8 cellular contexts compared by ENCODE assay signal in genomic region chr3:128845119-128845518, GRCh38. TPM values are rescaled to one million over a fixed set of nuclear protein-coding genes. Genes with fewer than 3 reads are reported as not detected.
DNase-seq lines count a peak whose midpoint lies in the region; FAIRE-seq and TF ChIP-seq lines count a peak whose summit lies in the region.

No MANE protein-coding gene starts in this region.

- H3K4me3 Mint-ChIP-seq in activated T-cell treated with anti-CD3 and anti-CD28 coated beads, Interleukin-2, amount 50 U/mL, for 24 hours, result peak overlapping the region; percentile 27
- peak overlapping the region; percentile 66 for H3K4me3 Mint-ChIP-seq in endothelial cell (ENCODE audit: unreplicated experiment)
- peak overlapping the region; percentile 48 for H3K4me3 Mint-ChIP-seq in stimulated activated naive CD8-positive, alpha-beta T cell treated with anti-CD3 and anti-CD28 coated beads, Interleukin-15, Interleukin-2, amounts not matched to agents 100 ng/mL and 50 ng/mL, for 24 hours

- no peaks in the 10 kb centered on the region for H3K9me3 Mint-ChIP-seq in activated T-cell treated with anti-CD3 and anti-CD28 coated beads, Interleukin-2, amount 50 U/mL, for 24 hours
- no peaks in the 10 kb centered on the region for H3K9me3 Mint-ChIP-seq in endothelial cell (ENCODE audit: unreplicated experiment)
- no peaks in the 10 kb centered on the region for H3K9me3 Mint-ChIP-seq in stimulated activated naive CD8-positive, alpha-beta T cell treated with anti-CD3 and anti-CD28 coated beads, Interleukin-15, Interleukin-2, amounts not matched to agents 100 ng/mL and 50 ng/mL, for 24 hours

- H3K4me1 Mint-ChIP-seq in activated T-cell treated with anti-CD3 and anti-CD28 coated beads, Interleukin-2, amount 50 U/mL, for 24 hours (ENCODE audit: low read depth), result peaks cover 20% of the 10 kb centered on the region
- peaks cover 16% of the 10 kb centered on the region for H3K4me1 Mint-ChIP-seq in endothelial cell (ENCODE audit: unreplicated experiment)
- peaks cover 21% of the 10 kb centered on the region for H3K4me1 Mint-ChIP-seq in stimulated activated naive CD8-positive, alpha-beta T cell treated with anti-CD3 and anti-CD28 coated beads, Interleukin-15, Interleukin-2, amounts not matched to agents 100 ng/mL and 50 ng/mL, for 24 hours (ENCODE audit: low read depth)

- no peaks in the 10 kb centered on the region for H3K27me3 Mint-ChIP-seq in activated T-cell treated with anti-CD3 and anti-CD28 coated beads, Interleukin-2, amount 50 U/mL, for 24 hours
- no peaks in the 10 kb centered on the region for H3K27me3 Mint-ChIP-seq in endothelial cell (ENCODE audit: unreplicated experiment)
- H3K27me3 Mint-ChIP-seq in stimulated activated naive CD8-positive, alpha-beta T cell treated with anti-CD3 and anti-CD28 coated beads, Interleukin-15, Interleukin-2, amounts not matched to agents 100 ng/mL and 50 ng/mL, for 24 hours, result no peaks in the 10 kb centered on the region

- H3K36me3 Mint-ChIP-seq in activated T-cell treated with anti-CD3 and anti-CD28 coated beads, Interleukin-2, amount 50 U/mL, for 24 hours (ENCODE audit: low read depth), result no peaks in the 10 kb centered on the region
- H3K36me3 Mint-ChIP-seq in endothelial cell (ENCODE audit: low read depth, unreplicated experiment), result peaks cover 10% of the 10 kb centered on the region
- H3K36me3 Mint-ChIP-seq in stimulated activated naive CD8-positive, alpha-beta T cell treated with anti-CD3 and anti-CD28 coated beads, Interleukin-15, Interleukin-2, amounts not matched to agents 100 ng/mL and 50 ng/mL, for 24 hours (ENCODE audit: low read depth), result no peaks in the 10 kb centered on the region

- FAIRE-seq in H54 (lab: Jason Lieb, UNC), result no peak

- DNase-seq in activated T-cell treated with anti-CD3 and anti-CD28 coated beads, Interleukin-2, amount 50 U/mL, for 24 hours, result no peak
- no peak for DNase-seq in activated T-cell treated with anti-CD3 and anti-CD28 coated beads, Interleukin-2, amount 50 U/mL, for 48 hours
- DNase-seq in NCI-H69 (lab: John Stamatoyannopoulos, UW) (peak; percentile 17), endothelial cell (ENCODE audit: low spot score) (peak; percentile 41), NCI-H82 (lab: John Stamatoyannopoulos, UW) (no peak), NCI-H2081 treated with DMSO at 0.1 percent for 48 hours (lab: John Stamatoyannopoulos, UW) (no peak), H54 (ENCODE audit: insufficient read length, low spot score) (no peak)

- H3K27ac Mint-ChIP-seq in activated T-cell treated with anti-CD3 and anti-CD28 coated beads, Interleukin-2, amount 50 U/mL, for 24 hours, result peak overlapping the region; percentile 28
- peak overlapping the region; percentile 27 for H3K27ac Mint-ChIP-seq in endothelial cell (ENCODE audit: unreplicated experiment)
- H3K27ac Mint-ChIP-seq in stimulated activated naive CD8-positive, alpha-beta T cell treated with anti-CD3 and anti-CD28 coated beads, Interleukin-15, Interleukin-2, amounts not matched to agents 100 ng/mL and 50 ng/mL, for 24 hours, result peak overlapping the region; percentile 75

- no peak for TF ChIP-seq CTCF in endothelial cell (IDR thresholded peaks at IDR 0.05; ENCODE audit: unreplicated experiment)

- TF ChIP-seq POLR2A in H54 (IDR thresholded peaks at IDR 0.05; ENCODE audit: low read depth, low read length), result no peak

RNA-seq across cellular contexts. Expression of gene ACAD9, which starts 34.3 kb away (rescaled TPM):
- 46.5 TPM for total RNA-seq in endothelial cell (ENCODE audit: unreplicated experiment)

Comparison
In these comparisons a context has a peak if more than half of its experiments do, and no peak if none do; other contexts are left out.
1. DNase-seq: peak in NCI-H69 (single experiment) and endothelial cell (single experiment); none in activated T-cell treated with anti-CD3 and anti-CD28 coated beads, Interleukin-2, amount 50 U/mL, for 24 hours (single experiment), activated T-cell treated with anti-CD3 and anti-CD28 coated beads, Interleukin-2, amount 50 U/mL, for 48 hours (0 of 2), NCI-H82 (single experiment), NCI-H2081 treated with DMSO at 0.1 percent for 48 hours (single experiment) and H54 (single experiment).
2. Peak in every context shown above with its lines, with median percentiles within 50 percentile points of each other: H3K27ac Mint-ChIP-seq and H3K4me3 Mint-ChIP-seq.